ENCODE assay signal across 1 cellular context in the genomic region with DNA sequence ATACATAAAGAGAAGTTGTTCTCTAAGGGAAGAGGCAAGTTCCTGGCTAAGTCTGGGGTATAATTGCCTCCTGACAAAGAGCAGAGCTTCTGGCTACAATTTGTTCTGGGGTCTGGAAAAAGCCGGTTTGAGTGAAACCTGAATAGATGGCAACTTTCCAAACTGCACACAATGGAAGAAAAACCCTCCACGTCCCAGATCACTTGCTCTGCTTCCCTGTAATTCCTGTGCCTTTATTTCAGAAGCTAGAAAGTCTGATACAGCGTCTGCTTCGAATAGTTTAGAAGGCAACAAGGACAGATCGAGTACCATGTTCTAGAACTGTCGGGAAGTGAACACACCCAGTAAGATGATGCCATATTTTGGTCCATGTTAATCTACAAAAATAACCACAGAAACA.
TF ChIP-seq lines count a peak whose summit lies in the region.

No MANE protein-coding gene starts in this region.

TF ChIP-seq in HepG2, 621 proteins besides CTCF, POLR2A, EP300 and RAD21:
- TF ChIP-seq MYPOP (CRISPR knock-in tag; IDR thresholded peaks at IDR 0.05) = no peak
- TF ChIP-seq, protein P1, sequence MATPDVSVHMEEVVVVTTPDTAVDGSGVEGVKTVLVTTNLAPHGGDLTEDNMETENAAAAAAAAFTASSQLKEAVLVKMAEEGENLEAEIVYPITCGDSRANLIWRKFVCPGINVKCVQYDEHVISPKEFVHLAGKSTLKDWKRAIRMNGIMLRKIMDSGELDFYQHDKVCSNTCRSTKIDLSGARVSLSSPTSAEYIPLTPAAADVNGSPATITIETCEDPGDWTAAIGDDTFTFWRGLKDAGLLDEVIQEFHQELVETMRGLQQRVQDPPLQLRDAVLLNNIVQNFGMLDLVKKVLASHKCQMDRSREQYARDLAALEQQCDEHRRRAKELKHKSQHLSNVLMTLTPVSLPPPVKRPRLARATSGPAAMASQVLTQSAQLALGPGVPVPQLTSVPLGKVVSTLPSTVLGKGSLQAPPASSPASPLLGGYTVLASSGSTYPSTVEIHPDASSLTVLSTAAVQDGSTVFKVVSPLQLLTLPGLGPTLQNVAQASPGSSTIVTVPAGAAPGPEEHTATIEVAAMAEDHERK (CRISPR knock-in tag; IDR thresholded peaks at IDR 0.05; ENCODE audit: low read depth) = no peak
- TF ChIP-seq, protein P2, sequence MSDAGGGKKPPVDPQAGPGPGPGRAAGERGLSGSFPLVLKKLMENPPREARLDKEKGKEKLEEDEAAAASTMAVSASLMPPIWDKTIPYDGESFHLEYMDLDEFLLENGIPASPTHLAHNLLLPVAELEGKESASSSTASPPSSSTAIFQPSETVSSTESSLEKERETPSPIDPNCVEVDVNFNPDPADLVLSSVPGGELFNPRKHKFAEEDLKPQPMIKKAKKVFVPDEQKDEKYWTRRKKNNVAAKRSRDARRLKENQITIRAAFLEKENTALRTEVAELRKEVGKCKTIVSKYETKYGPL (CRISPR knock-in tag; IDR thresholded peaks at IDR 0.05) = no peak
- no peak for TF ChIP-seq HIC2 (CRISPR knock-in tag; IDR thresholded peaks at IDR 0.05; ENCODE audit: low read depth)
- TF ChIP-seq NR2F1 (CRISPR knock-in tag; IDR thresholded peaks at IDR 0.05) = no peak
- no peak for TF ChIP-seq CREB3 (CRISPR knock-in tag; IDR thresholded peaks at IDR 0.05)
- no peak for TF ChIP-seq MAZ (IDR thresholded peaks at IDR 0.05; ENCODE audit: borderline replicate concordance, low read depth, low read length)
- TF ChIP-seq MAZ (CRISPR knock-in tag; IDR thresholded peaks at IDR 0.05; ENCODE audit: low read depth) = no peak
- TF ChIP-seq ZNF33A (CRISPR knock-in tag; IDR thresholded peaks at IDR 0.05; ENCODE audit: borderline replicate concordance) = no peak
- TF ChIP-seq ZNF616 (CRISPR knock-in tag; IDR thresholded peaks at IDR 0.05; ENCODE audit: low read depth) = no peak
- no peak for TF ChIP-seq CCDC6 (CRISPR knock-in tag; IDR thresholded peaks at IDR 0.05)
- TF ChIP-seq NKX3-1 (CRISPR knock-in tag; IDR thresholded peaks at IDR 0.05) = no peak
- no peak for TF ChIP-seq MBNL3 (CRISPR knock-in tag; conservative IDR thresholded peaks at IDR 0.05)
TF ChIP-seq in HepG2: peak in this region for 0.
